In the genomic region with DNA sequence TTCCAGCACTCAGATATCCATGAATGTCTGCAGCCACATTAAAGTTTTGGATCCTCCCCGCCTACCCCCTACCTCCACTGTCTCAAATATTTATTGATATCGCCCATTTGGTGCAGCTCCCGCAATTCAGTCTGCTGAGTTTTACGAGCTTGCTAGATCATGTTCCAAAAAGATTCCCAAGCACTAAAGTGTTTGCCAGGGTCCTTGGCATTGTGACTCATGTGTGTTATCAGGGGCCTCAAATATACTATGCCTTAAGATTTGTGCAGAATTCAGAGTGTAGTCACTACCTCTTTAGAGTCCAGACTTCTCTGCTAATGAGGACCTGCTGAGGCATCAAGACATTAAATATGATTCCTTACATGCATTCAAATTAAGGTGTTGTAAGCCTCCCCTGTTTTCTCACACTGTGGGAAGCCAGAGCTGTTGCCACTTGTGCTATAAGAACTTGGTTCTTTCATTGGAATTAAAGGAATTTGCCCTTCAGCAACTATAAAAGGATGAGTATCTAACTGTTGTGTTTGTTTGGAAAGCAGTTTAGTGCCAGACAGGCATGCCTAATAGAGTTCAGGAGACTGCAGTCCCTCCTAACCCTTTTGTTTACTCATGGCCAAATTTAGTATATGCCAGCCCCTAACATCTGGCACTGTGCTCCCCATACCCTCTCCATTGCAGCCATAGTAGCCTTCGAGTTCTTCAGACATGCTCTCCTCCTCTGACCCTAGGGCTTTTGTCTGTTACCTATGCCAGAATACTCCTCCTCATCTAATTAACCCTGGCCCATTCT, we compare ENCODE assay signal across 10 cellular contexts.
DNase-seq lines count a peak whose midpoint lies in the region; ATAC-seq and TF ChIP-seq lines count a peak whose summit lies in the region.
"Had no signal": no experiment of that assay in that cellular context is flagged by ENCODE, and none has a peak within 500 bp of the region (broad histone marks: within the 10 kb centered on the region; RNA-seq: fewer than 3 reads in every experiment).

No MANE protein-coding gene starts in this region.

- H3K79me2 ChIP-seq in mammary epithelial cell (ENCODE audit: insufficient read depth, low read length): no peaks in the 10 kb centered on the region

- no peak overlapping the region for H2AFZ ChIP-seq in mammary epithelial cell (ENCODE audit: low read depth, low read length)

- H3K4me2 ChIP-seq in mammary epithelial cell (ENCODE audit: insufficient read depth, low read depth, low read length): peak overlapping the region; percentile 58

- intact Hi-C loops in mammary epithelial cell (cut with micrococcal nuclease): loop anchor here (5.0 to 10.0 kb wide), 3 partner anchors 80 to 162 kb away; no protein-coding TSS in a partner anchor

- no peaks in the 10 kb centered on the region for H3K27me3 ChIP-seq in mammary epithelial cell (ENCODE audit: insufficient read depth, low read length)

- H3K9ac ChIP-seq in mammary epithelial cell (ENCODE audit: insufficient read depth, low read length): no peak overlapping the region

- H4K20me1 ChIP-seq in mammary epithelial cell (ENCODE audit: insufficient read depth, low read length): no peaks in the 10 kb centered on the region

- ATAC-seq in GM21723 (IDR thresholded peaks at IDR 0.05; ENCODE audit: unreplicated experiment): no peak

- BruUV-seq in mammary epithelial cell (replicated peaks; lab: Mats Ljungman, UMichigan): no TSS peak

- DNase-seq in DMS79 (lab: John Stamatoyannopoulos, UW): peak; percentile 56
- peak; percentile 24 for DNase-seq in LHCN-M2 (ENCODE audit: low read depth)
- peak; percentile 78 for DNase-seq in mammary epithelial cell
- no peak for DNase-seq in mesenteric fat pad (ENCODE audit: low spot score)
- DNase-seq in stimulated activated naive CD4-positive, alpha-beta T cell (lab: John Stamatoyannopoulos, UW): no peak
- DNase-seq in activated CD4-positive, alpha-beta T cell treated with anti-CD3 and anti-CD28 coated beads, Interleukin-2, amount 50 U/mL, for 4 hours: no peak
- DNase-seq: activated gamma-delta T cell, GF-D8 had no signal

- in situ Hi-C loops in mammary epithelial cell (cut with MboI; ENCODE audit: low sequenced_read_pairs in 2 of 2): no loop called here

- H3K4me3 ChIP-seq in mammary epithelial cell (replicated peaks in 1 of 3; ENCODE audit: insufficient read depth in 1 of 3, low read depth in 2 of 3, low read length in 3 of 3) (no peak overlapping the region), mesodermal cell (ENCODE audit: extremely low read depth, insufficient read depth, low read length, poor library complexity, severe bottlenecking) (no peak overlapping the region)

- peak overlapping the region; percentile 36 for H3K27ac ChIP-seq in mammary epithelial cell (ENCODE audit: insufficient read depth, low read depth, low read length)
- H3K27ac ChIP-seq in mesodermal cell (ENCODE audit: low read depth, low read length, severe bottlenecking): peak overlapping the region; percentile 76

- CTCF ChIA-PET in mammary epithelial cell (lab: Charles Lee; ENCODE audit: low non-redundant PET): no interaction called here

- H3K36me3 ChIP-seq in mammary epithelial cell (ENCODE audit: insufficient read depth, low read length): no peaks in the 10 kb centered on the region
- H3K36me3 ChIP-seq in mesodermal cell (ENCODE audit: control insufficient read depth, insufficient read depth, low read length): no peaks in the 10 kb centered on the region

- H3K4me1 ChIP-seq in mammary epithelial cell (ENCODE audit: insufficient read depth, low read length) (peaks cover 20% of the 10 kb centered on the region), mesodermal cell (ENCODE audit: control insufficient read depth, insufficient read depth, low read length, poor library complexity, severe bottlenecking) (peaks cover 31% of the 10 kb centered on the region)

- WGBS in mammary epithelial cell (ENCODE audit: low coverage, missing lambda C conversion rate): 9% methylated on average over 5 of the region's 5 CpGs
- WGBS in mesodermal cell (ENCODE audit: insufficient coverage in 2 of 2), 2 experiments: 94 to 95% methylated on average over 4 to 5 of the region's 5 CpGs

- H3K9me3 ChIP-seq in mammary epithelial cell (replicated peaks; ENCODE audit: insufficient read depth, low read length) (no peaks in the 10 kb centered on the region), mesodermal cell (ENCODE audit: control insufficient read depth, low read length) (no peaks in the 10 kb centered on the region)

- TF ChIP-seq CTCF in mammary epithelial cell (conservative IDR thresholded peaks at IDR 0.05 in 1 of 2, IDR thresholded peaks at IDR 0.05 in 1 of 2; ENCODE audit: extremely low read depth in 1 of 2, insufficient read depth in 1 of 2, low read depth in 1 of 2, low read length in 2 of 2): no peak

- dilution Hi-C loops in mammary epithelial cell (cut with HindIII; ENCODE audit: low sequenced_read_pairs): no loop called here

Comparison
In these comparisons a context has a peak if more than half of its experiments do, and no peak if none do; other contexts are left out.
1. DNase-seq: peak in DMS79 (single experiment), LHCN-M2 (single experiment) and mammary epithelial cell (single experiment); none in mesenteric fat pad (single experiment), stimulated activated naive CD4-positive, alpha-beta T cell (0 of 6) and activated CD4-positive, alpha-beta T cell treated with anti-CD3 and anti-CD28 coated beads, Interleukin-2, amount 50 U/mL, for 4 hours (0 of 2).